Comparison of ENCODE assay signal across 8 cellular contexts in genomic region chr2:127106998-127107621, GRCh38. TPM values are rescaled to one million over a fixed set of nuclear protein-coding genes. Genes with fewer than 3 reads are reported as not detected.
A peak's percentile ranks its signal among the peaks of the same experiment; 100 is the strongest.
DNase-seq lines count a peak whose midpoint lies in the region; ATAC-seq and TF ChIP-seq lines count a peak whose summit lies in the region.

A gene with protein sequence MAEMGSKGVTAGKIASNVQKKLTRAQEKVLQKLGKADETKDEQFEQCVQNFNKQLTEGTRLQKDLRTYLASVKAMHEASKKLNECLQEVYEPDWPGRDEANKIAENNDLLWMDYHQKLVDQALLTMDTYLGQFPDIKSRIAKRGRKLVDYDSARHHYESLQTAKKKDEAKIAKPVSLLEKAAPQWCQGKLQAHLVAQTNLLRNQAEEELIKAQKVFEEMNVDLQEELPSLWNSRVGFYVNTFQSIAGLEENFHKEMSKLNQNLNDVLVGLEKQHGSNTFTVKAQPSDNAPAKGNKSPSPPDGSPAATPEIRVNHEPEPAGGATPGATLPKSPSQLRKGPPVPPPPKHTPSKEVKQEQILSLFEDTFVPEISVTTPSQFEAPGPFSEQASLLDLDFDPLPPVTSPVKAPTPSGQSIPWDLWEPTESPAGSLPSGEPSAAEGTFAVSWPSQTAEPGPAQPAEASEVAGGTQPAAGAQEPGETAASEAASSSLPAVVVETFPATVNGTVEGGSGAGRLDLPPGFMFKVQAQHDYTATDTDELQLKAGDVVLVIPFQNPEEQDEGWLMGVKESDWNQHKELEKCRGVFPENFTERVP (minus strand): TSS chr2:127107154. CDS start chr2:127106943, 211 bp downstream.

- H3K4me3 ChIP-seq in ACC112 (ENCODE audit: low read depth, low read length) = peak within 1 kb of the TSS; percentile 97
- H3K4me3 ChIP-seq in liver (ENCODE audit: low read depth in 1 of 3, low read length in 3 of 3) = peak within 1 kb of the TSS; percentile 67 to 93 (median 76)

- ATAC-seq in GM18861 (IDR thresholded peaks at IDR 0.05; ENCODE audit: unreplicated experiment) (peak; percentile 86), HG03095 (IDR thresholded peaks at IDR 0.05; ENCODE audit: unreplicated experiment) (peak; percentile 87)

- DNase-seq in NCI-H226 (peak; percentile 92), dermis microvascular lymphatic vessel endothelial cell (ENCODE audit: low read depth in 2 of 2) (peak; percentile 64 to 93)
- peak; percentile 63 to 66 for DNase-seq in activated CD4-positive, alpha-beta T cell treated with anti-CD3 and anti-CD28 coated beads, Interleukin-2, amount 50 U/mL, for 4 hours
- DNase-seq in stimulated activated CD4-positive, alpha-beta T cell treated with anti-CD3 and anti-CD28 coated beads, Interleukin-2, amount 100 ng/mL, for 48 hours = peak; percentile 60

- H2AFZ ChIP-seq in ACC112 (ENCODE audit: low read length, unreplicated experiment) = peak within 1 kb of the TSS; percentile 57

- H3K79me2 ChIP-seq in ACC112 (ENCODE audit: control insufficient read depth, insufficient read depth, low read length, unreplicated experiment) = peaks cover 49% of the 10 kb centered on the region

- no peak for TF ChIP-seq CTCF in liver (IDR thresholded peaks at IDR 0.05; ENCODE audit: low read depth, low read length, missing input control)

- WGBS in liver = under 1% methylated on average over 77 of the region's 77 CpGs

- no peaks in the 10 kb centered on the region for H3K36me3 ChIP-seq in ACC112 (ENCODE audit: insufficient read depth, low read length)
- no peaks in the 10 kb centered on the region for H3K36me3 ChIP-seq in liver (ENCODE audit: control insufficient read depth in 4 of 4, insufficient read depth in 3 of 4, low read depth in 1 of 4, low read length in 3 of 4)

- TF ChIP-seq RAD21 in liver (IDR thresholded peaks at IDR 0.05) = no peak

- peak within 1 kb of the TSS; percentile 56 for H3K27ac ChIP-seq in ACC112 (ENCODE audit: low read depth, low read length)
- H3K27ac ChIP-seq in liver (ENCODE audit: low read depth in 1 of 2, low read length in 2 of 2) = peak within 1 kb of the TSS; percentile 71 to 78

- H3K27me3 ChIP-seq in ACC112 (ENCODE audit: insufficient read depth, low read length) (no peaks in the 10 kb centered on the region), liver (ENCODE audit: control insufficient read depth in 4 of 4, insufficient read depth in 4 of 4, low read length in 3 of 4) (no peaks in the 10 kb centered on the region)

- peak within 1 kb of the TSS; percentile 42 to 63 for H3K9ac ChIP-seq in liver (ENCODE audit: low read depth in 1 of 2, low read length in 2 of 2)

- peaks cover 39% of the 10 kb centered on the region for H3K4me1 ChIP-seq in ACC112 (ENCODE audit: control insufficient read depth, insufficient read depth, low read length, unreplicated experiment)
- H3K4me1 ChIP-seq in liver (ENCODE audit: control insufficient read depth in 4 of 4, insufficient read depth in 4 of 4, low read length in 3 of 4) = peaks cover 0 to 40% (median 27%) of the 10 kb centered on the region in 4 donors

- no peaks in the 10 kb centered on the region for H3K9me3 ChIP-seq in liver (ENCODE audit: control insufficient read depth in 4 of 4, low read length in 3 of 4)

TF ChIP-seq in liver, 16 proteins besides CTCF, POLR2A, EP300 and RAD21:
- TF ChIP-seq EGR1 (IDR thresholded peaks at IDR 0.05; ENCODE audit: low read depth in 2 of 2) = peak in 1 of 2 donors; percentile 12
- TF ChIP-seq YY1 (IDR thresholded peaks at IDR 0.05) = peak; percentile 24
- TF ChIP-seq HNF4A (conservative IDR thresholded peaks at IDR 0.05) = peak in 1 of 2 donors; percentile 22
- TF ChIP-seq, protein P1, sequence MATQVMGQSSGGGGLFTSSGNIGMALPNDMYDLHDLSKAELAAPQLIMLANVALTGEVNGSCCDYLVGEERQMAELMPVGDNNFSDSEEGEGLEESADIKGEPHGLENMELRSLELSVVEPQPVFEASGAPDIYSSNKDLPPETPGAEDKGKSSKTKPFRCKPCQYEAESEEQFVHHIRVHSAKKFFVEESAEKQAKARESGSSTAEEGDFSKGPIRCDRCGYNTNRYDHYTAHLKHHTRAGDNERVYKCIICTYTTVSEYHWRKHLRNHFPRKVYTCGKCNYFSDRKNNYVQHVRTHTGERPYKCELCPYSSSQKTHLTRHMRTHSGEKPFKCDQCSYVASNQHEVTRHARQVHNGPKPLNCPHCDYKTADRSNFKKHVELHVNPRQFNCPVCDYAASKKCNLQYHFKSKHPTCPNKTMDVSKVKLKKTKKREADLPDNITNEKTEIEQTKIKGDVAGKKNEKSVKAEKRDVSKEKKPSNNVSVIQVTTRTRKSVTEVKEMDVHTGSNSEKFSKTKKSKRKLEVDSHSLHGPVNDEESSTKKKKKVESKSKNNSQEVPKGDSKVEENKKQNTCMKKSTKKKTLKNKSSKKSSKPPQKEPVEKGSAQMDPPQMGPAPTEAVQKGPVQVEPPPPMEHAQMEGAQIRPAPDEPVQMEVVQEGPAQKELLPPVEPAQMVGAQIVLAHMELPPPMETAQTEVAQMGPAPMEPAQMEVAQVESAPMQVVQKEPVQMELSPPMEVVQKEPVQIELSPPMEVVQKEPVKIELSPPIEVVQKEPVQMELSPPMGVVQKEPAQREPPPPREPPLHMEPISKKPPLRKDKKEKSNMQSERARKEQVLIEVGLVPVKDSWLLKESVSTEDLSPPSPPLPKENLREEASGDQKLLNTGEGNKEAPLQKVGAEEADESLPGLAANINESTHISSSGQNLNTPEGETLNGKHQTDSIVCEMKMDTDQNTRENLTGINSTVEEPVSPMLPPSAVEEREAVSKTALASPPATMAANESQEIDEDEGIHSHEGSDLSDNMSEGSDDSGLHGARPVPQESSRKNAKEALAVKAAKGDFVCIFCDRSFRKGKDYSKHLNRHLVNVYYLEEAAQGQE (IDR thresholded peaks at IDR 0.05) = peak; percentile 31
- TF ChIP-seq RXRA (IDR thresholded peaks at IDR 0.05) = no peak
- peak; percentile 43 for TF ChIP-seq SP1 (IDR thresholded peaks at IDR 0.05)

RNA-seq across cellular contexts. Expression of the gene that starts here (rescaled TPM):
- total RNA-seq in dermis microvascular lymphatic vessel endothelial cell (27.4 and 37.6 TPM in 2 replicates), liver (10 to 100 TPM; 16.7 to 21.5 TPM)
- polyA plus RNA-seq in liver = 10 to 100 TPM; 13.3 TPM

Comparison
In these comparisons a context has a peak if more than half of its experiments do, and no peak if none do; other contexts are left out.
1. Peak in every context shown above with its lines: DNase-seq, ATAC-seq, H3K4me3 ChIP-seq and H3K27ac ChIP-seq.